ENCODE assay signal across 2 cellular contexts in the genomic region with DNA sequence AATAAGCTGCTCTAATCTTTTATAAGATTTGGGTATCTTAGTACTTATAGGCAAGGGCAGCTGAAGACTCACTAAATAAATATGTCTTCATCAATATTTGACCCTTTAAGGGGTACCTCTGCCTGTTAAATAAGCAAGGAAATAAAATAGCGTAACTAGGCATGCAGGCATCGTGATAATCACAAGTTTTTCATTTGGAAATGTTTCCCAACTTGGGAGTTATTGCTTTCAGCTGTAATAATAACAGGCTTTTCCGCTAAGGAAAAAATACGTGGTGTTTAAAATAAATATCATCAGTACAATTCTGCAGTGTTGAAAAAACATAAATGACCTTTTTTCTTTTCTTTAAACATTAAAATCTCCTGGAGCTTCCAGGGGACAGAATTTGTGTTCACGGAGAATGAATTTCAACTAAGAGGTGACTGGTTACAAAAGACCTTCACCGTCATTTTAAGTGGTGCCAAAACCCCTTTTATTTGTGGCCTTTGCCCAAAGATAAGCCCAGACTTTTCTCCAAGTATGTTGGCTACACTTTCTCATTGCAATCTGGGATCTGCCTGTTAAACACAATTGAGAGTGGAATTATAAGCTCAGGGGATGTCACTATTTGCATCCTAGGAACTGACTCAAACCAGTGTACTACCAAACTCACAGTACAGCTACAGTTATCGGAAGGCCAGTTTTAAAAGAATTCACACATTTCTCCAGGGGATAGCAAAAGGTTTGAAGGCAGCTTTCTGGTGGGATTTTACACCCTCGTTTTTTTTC.
TF ChIP-seq lines count a peak whose summit lies in the region.

No MANE protein-coding gene starts in this region.

TF ChIP-seq in GM23338, 12 proteins besides CTCF, POLR2A, EP300 and RAD21 (continues in another document):
- TF ChIP-seq, protein P1, sequence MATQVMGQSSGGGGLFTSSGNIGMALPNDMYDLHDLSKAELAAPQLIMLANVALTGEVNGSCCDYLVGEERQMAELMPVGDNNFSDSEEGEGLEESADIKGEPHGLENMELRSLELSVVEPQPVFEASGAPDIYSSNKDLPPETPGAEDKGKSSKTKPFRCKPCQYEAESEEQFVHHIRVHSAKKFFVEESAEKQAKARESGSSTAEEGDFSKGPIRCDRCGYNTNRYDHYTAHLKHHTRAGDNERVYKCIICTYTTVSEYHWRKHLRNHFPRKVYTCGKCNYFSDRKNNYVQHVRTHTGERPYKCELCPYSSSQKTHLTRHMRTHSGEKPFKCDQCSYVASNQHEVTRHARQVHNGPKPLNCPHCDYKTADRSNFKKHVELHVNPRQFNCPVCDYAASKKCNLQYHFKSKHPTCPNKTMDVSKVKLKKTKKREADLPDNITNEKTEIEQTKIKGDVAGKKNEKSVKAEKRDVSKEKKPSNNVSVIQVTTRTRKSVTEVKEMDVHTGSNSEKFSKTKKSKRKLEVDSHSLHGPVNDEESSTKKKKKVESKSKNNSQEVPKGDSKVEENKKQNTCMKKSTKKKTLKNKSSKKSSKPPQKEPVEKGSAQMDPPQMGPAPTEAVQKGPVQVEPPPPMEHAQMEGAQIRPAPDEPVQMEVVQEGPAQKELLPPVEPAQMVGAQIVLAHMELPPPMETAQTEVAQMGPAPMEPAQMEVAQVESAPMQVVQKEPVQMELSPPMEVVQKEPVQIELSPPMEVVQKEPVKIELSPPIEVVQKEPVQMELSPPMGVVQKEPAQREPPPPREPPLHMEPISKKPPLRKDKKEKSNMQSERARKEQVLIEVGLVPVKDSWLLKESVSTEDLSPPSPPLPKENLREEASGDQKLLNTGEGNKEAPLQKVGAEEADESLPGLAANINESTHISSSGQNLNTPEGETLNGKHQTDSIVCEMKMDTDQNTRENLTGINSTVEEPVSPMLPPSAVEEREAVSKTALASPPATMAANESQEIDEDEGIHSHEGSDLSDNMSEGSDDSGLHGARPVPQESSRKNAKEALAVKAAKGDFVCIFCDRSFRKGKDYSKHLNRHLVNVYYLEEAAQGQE (IDR thresholded peaks at IDR 0.05; ENCODE audit: unreplicated experiment) = no peak
- TF ChIP-seq ZNF114 (CRISPR knock-in tag; IDR thresholded peaks at IDR 0.05) = no peak
- TF ChIP-seq, protein P2, sequence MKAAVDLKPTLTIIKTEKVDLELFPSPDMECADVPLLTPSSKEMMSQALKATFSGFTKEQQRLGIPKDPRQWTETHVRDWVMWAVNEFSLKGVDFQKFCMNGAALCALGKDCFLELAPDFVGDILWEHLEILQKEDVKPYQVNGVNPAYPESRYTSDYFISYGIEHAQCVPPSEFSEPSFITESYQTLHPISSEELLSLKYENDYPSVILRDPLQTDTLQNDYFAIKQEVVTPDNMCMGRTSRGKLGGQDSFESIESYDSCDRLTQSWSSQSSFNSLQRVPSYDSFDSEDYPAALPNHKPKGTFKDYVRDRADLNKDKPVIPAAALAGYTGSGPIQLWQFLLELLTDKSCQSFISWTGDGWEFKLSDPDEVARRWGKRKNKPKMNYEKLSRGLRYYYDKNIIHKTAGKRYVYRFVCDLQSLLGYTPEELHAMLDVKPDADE (IDR thresholded peaks at IDR 0.05) = no peak
- TF ChIP-seq, protein P3, sequence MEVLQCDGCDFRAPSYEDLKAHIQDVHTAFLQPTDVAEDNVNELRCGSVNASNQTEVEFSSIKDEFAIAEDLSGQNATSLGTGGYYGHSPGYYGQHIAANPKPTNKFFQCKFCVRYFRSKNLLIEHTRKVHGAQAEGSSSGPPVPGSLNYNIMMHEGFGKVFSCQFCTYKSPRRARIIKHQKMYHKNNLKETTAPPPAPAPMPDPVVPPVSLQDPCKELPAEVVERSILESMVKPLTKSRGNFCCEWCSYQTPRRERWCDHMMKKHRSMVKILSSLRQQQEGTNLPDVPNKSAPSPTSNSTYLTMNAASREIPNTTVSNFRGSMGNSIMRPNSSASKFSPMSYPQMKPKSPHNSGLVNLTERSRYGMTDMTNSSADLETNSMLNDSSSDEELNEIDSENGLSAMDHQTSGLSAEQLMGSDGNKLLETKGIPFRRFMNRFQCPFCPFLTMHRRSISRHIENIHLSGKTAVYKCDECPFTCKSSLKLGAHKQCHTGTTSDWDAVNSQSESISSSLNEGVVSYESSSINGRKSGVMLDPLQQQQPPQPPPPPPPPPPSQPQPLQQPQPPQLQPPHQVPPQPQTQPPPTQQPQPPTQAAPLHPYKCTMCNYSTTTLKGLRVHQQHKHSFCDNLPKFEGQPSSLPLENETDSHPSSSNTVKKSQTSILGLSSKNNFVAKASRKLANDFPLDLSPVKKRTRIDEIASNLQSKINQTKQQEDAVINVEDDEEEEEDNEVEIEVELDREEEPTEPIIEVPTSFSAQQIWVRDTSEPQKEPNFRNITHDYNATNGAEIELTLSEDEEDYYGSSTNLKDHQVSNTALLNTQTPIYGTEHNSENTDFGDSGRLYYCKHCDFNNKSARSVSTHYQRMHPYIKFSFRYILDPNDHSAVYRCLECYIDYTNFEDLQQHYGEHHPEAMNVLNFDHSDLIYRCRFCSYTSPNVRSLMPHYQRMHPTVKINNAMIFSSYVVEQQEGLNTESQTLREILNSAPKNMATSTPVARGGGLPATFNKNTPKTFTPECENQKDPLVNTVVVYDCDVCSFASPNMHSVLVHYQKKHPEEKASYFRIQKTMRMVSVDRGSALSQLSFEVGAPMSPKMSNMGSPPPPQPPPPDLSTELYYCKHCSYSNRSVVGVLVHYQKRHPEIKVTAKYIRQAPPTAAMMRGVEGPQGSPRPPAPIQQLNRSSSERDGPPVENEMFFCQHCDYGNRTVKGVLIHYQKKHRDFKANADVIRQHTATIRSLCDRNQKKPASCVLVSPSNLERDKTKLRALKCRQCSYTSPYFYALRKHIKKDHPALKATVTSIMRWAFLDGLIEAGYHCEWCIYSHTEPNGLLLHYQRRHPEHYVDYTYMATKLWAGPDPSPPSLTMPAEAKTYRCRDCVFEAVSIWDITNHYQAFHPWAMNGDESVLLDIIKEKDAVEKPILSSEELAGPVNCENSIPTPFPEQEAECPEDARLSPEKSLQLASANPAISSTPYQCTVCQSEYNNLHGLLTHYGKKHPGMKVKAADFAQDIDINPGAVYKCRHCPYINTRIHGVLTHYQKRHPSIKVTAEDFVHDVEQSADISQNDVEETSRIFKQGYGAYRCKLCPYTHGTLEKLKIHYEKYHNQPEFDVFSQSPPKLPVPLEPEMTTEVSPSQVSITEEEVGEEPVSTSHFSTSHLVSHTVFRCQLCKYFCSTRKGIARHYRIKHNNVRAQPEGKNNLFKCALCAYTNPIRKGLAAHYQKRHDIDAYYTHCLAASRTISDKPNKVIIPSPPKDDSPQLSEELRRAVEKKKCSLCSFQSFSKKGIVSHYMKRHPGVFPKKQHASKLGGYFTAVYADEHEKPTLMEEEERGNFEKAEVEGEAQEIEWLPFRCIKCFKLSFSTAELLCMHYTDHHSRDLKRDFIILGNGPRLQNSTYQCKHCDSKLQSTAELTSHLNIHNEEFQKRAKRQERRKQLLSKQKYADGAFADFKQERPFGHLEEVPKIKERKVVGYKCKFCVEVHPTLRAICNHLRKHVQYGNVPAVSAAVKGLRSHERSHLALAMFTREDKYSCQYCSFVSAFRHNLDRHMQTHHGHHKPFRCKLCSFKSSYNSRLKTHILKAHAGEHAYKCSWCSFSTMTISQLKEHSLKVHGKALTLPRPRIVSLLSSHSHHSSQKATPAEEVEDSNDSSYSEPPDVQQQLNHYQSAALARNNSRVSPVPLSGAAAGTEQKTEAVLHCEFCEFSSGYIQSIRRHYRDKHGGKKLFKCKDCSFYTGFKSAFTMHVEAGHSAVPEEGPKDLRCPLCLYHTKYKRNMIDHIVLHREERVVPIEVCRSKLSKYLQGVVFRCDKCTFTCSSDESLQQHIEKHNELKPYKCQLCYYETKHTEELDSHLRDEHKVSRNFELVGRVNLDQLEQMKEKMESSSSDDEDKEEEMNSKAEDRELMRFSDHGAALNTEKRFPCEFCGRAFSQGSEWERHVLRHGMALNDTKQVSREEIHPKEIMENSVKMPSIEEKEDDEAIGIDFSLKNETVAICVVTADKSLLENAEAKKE (CRISPR knock-in tag; IDR thresholded peaks at IDR 0.05) = no peak
- TF ChIP-seq CREB1 (CRISPR knock-in tag; IDR thresholded peaks at IDR 0.05; ENCODE audit: low read depth) = no peak
- no peak for TF ChIP-seq POLR2AphosphoS5 (IDR thresholded peaks at IDR 0.05; ENCODE audit: low read depth)
- no peak for TF ChIP-seq EZH2 (IDR thresholded peaks at IDR 0.05; ENCODE audit: low read depth, unreplicated experiment)
- no peak for TF ChIP-seq JUNB (IDR thresholded peaks at IDR 0.05; ENCODE audit: unreplicated experiment)

TF ChIP-seq in endothelial cell of umbilical vein, 7 proteins besides CTCF, POLR2A, EP300 and RAD21:
- TF ChIP-seq GATA2 (IDR thresholded peaks at IDR 0.05; ENCODE audit: insufficient read depth, insufficient read length, low read depth, low read length) (no peak), FOS (IDR thresholded peaks at IDR 0.05; ENCODE audit: borderline replicate concordance, insufficient read depth, low read length) (no peak), POLR2AphosphoS5 (IDR thresholded peaks at IDR 0.05; ENCODE audit: insufficient read depth, low read depth, low read length) (no peak), MYC (IDR thresholded peaks at IDR 0.05; ENCODE audit: low read depth, low read length) (no peak), JUN (IDR thresholded peaks at IDR 0.05; ENCODE audit: borderline replicate concordance, insufficient read depth, insufficient read length, low read depth) (no peak), EZH2 (IDR thresholded peaks at IDR 0.05; ENCODE audit: borderline replicate concordance, low read depth, low read length, severe bottlenecking) (no peak)
- TF ChIP-seq, protein P4, sequence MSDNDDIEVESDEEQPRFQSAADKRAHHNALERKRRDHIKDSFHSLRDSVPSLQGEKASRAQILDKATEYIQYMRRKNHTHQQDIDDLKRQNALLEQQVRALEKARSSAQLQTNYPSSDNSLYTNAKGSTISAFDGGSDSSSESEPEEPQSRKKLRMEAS (IDR thresholded peaks at IDR 0.05; ENCODE audit: insufficient read depth, insufficient read length) = no peak
